In genomic region chr6:44201638-44202303, GRCh38 we compare ENCODE assay signal across 21 cellular contexts. TPM values are rescaled to one million over a fixed set of nuclear protein-coding genes. Genes with fewer than 3 reads are reported as not detected.
A peak's percentile ranks its signal among the peaks of the same experiment; 100 is the strongest.
DNase-seq lines count a peak whose midpoint lies in the region; ATAC-seq, FAIRE-seq and TF ChIP-seq lines count a peak whose summit lies in the region.
"Had no signal": no experiment of that assay in that cellular context is flagged by ENCODE, and none has a peak within 500 bp of the region (broad histone marks: within the 10 kb centered on the region; RNA-seq: fewer than 3 reads in every experiment).

No MANE protein-coding gene starts in this region.

- H3K56ac ChIP-seq in H1 (replicated peaks; ENCODE audit: insufficient read length, low read depth, low read length), result peak overlapping the region; percentile 17

- ATAC-seq in stimulated activated naive B cell treated with anti-CD40 and anti-IgM and Interleukin-4, amounts not matched to agents 10 μg/mL and 1 μg/mL and 100 μg/mL, for 72 hours (replicated peaks), result no peak
- no peak for ATAC-seq in HG02610 (IDR thresholded peaks at IDR 0.05; ENCODE audit: unreplicated experiment)

- dilution Hi-C loops in keratinocyte (cut with MboI; ENCODE audit: extremely low pct_ligation_motif_present, low sequenced_read_pairs), result no loop called here

- H4K91ac ChIP-seq in H1 (replicated peaks; ENCODE audit: insufficient read length, low read length), result peak overlapping the region; percentile 98

- H3K4me3 ChIP-seq in HUES64 (ENCODE audit: low read length) (no peak overlapping the region), H1 (ENCODE audit: extremely low read depth in 1 of 4, insufficient read depth in 2 of 4, low read depth in 3 of 4, low read length in 4 of 4) (no peak overlapping the region; a peak in 1 of 8 replicates), keratinocyte (ENCODE audit: control insufficient read depth in 2 of 3, extremely low read depth in 1 of 3, insufficient read depth in 2 of 3, low read depth in 1 of 3, low read length in 3 of 3) (peak overlapping the region in 2 of 3 experiments; percentile 17 to 30)
- H3K4me3 ChIP-seq: body of pancreas, HAP-1, Peyer's patch, spleen had no signal

- no peak overlapping the region for H3K23ac ChIP-seq in H1 (ENCODE audit: insufficient read length)

- CTCF ChIA-PET in H1 (lab: Charles Lee; ENCODE audit: partially characterized antibody), result interaction anchor here (0.8 to 3.5 kb wide), 11 partner anchors 9 to 46 kb away, joined by 3 to 21 read pairs (median 9); partner anchors contain the start of gene SLC29A1

- peak overlapping the region; percentile 99 for H2BK5ac ChIP-seq in H1 (ENCODE audit: low read depth, low read length)

- peak overlapping the region in 1 of 2 experiments; percentile 55; a peak in 2 of 4 replicates for H3K4me2 ChIP-seq in H1 (ENCODE audit: insufficient read depth in 1 of 2, low read depth in 2 of 2, low read length in 2 of 2)
- peak overlapping the region; percentile 73 for H3K4me2 ChIP-seq in keratinocyte (ENCODE audit: control insufficient read depth, extremely low read depth, insufficient read depth, low read depth, low read length)

- H3K14ac ChIP-seq in H1 (ENCODE audit: insufficient read length), result no peak overlapping the region

- H3K18ac ChIP-seq in H1 (ENCODE audit: extremely low read depth, low read length), result peak overlapping the region; percentile 76

- H3K36me3 Mint-ChIP-seq in stimulated activated naive B cell treated with anti-CD40 and anti-IgM and Interleukin-4, amounts not matched to agents 10 μg/mL and 1 μg/mL and 100 μg/mL, for 72 hours, result no peaks in the 10 kb centered on the region
- H3K36me3 Mint-ChIP-seq in nephron progenitor cell (ENCODE audit: low read depth), result no peaks in the 10 kb centered on the region
- H3K36me3 Mint-ChIP-seq: immature natural killer cell, mesothelial cell of epicardium had no signal

- no peak overlapping the region for H3K4me3 Mint-ChIP-seq in stimulated activated naive B cell treated with anti-CD40 and anti-IgM and Interleukin-4, amounts not matched to agents 10 μg/mL and 1 μg/mL and 100 μg/mL, for 72 hours
- no peak overlapping the region for H3K4me3 Mint-ChIP-seq in nephron progenitor cell
- H3K4me3 Mint-ChIP-seq: immature natural killer cell; mesothelial cell of epicardium; stimulated activated naive CD8-positive, alpha-beta T cell treated with anti-CD3 and anti-CD28 coated beads, Interleukin-15, Interleukin-2, amounts not matched to agents 100 ng/mL and 50 ng/mL, for 24 hours had no signal

- H3K27ac ChIP-seq in HUES64 (ENCODE audit: low read depth, low read length) (peak overlapping the region; percentile 92), H1 (ENCODE audit: low read depth, low read length) (peak overlapping the region; percentile 93), keratinocyte (ENCODE audit: control insufficient read depth, insufficient read depth, low read length) (peak overlapping the region; percentile 65)
- H3K27ac ChIP-seq: C4-2B, Peyer's patch, spleen had no signal

- POLR2A ChIA-PET in H1 (lab: Charles Lee; ENCODE audit: partially characterized antibody), result interaction anchor here (0.8 to 6.2 kb wide), 14 partner anchors 10 to 55 kb away, joined by 3 to 60 read pairs (median 6); partner anchors contain the start of genes HSP90AB1, MYMX, SLC29A1 and SLC35B2

- H2BK12ac ChIP-seq in H1 (ENCODE audit: low read depth, low read length), result peak overlapping the region; percentile 100

- TF ChIP-seq CTCF in H1 (IDR thresholded peaks at IDR 0.05; ENCODE audit: control extremely low read depth in 1 of 3, insufficient read depth in 1 of 3, low read depth in 1 of 3, low read length in 3 of 3) (no peak), keratinocyte (optimal IDR thresholded peaks at IDR 0.05 in 1 of 3, IDR thresholded peaks at IDR 0.05 in 1 of 3, conservative IDR thresholded peaks at IDR 0.05 in 1 of 3; ENCODE audit: extremely low read depth in 1 of 3, insufficient read depth in 2 of 3, low read length in 3 of 3) (no peak), nephron progenitor cell (IDR thresholded peaks at IDR 0.05) (no peak)

- H2AK5ac ChIP-seq in H1 (ENCODE audit: low read depth, low read length), result peak overlapping the region; percentile 26; the same call in 1 of the 2 replicates

- TF ChIP-seq EP300 in H1 (IDR thresholded peaks at IDR 0.05; ENCODE audit: borderline replicate concordance in 1 of 2, low read depth in 2 of 2, low read length in 2 of 2), result no peak

- H3K9ac ChIP-seq in HUES64 (ENCODE audit: low read depth, low read length), result peak overlapping the region; percentile 63
- no peak overlapping the region for H3K9ac ChIP-seq in H1 (replicated peaks in 1 of 4; ENCODE audit: extremely low read depth in 1 of 4, low read depth in 3 of 4, low read length in 3 of 4)
- H3K9ac ChIP-seq in keratinocyte (ENCODE audit: control insufficient read depth, extremely low read depth, insufficient read depth, low read length), result peak overlapping the region; percentile 50

- no peaks in the 10 kb centered on the region for H3K9me1 ChIP-seq in keratinocyte (ENCODE audit: control insufficient read depth, extremely low read depth, insufficient read depth, low read length)

- no peak for TF ChIP-seq POLR2A in H1 (IDR thresholded peaks at IDR 0.05; ENCODE audit: control extremely low read depth in 1 of 2, low read depth in 2 of 2, low read length in 2 of 2)

- no peaks in the 10 kb centered on the region for H3K36me3 ChIP-seq in HUES64 (ENCODE audit: insufficient read depth, low read length)
- no peaks in the 10 kb centered on the region for H3K36me3 ChIP-seq in H1 (ENCODE audit: control insufficient read depth in 2 of 4, insufficient read depth in 4 of 4, low read length in 3 of 4)
- H3K36me3 ChIP-seq in keratinocyte (ENCODE audit: control insufficient read depth in 2 of 2, extremely low read depth in 1 of 2, insufficient read depth in 2 of 2, low read length in 2 of 2), result no peaks in the 10 kb centered on the region
- H3K36me3 ChIP-seq: HAP-1, Peyer's patch, spleen had no signal

- H3K23me2 ChIP-seq in H1 (ENCODE audit: low read depth, low read length), result no peaks in the 10 kb centered on the region; the same call in 1 of the 2 replicates

- no peaks in the 10 kb centered on the region for H3K79me2 ChIP-seq in H1 (ENCODE audit: control insufficient read depth in 1 of 2, insufficient read depth in 2 of 2, low read length in 2 of 2)
- no peaks in the 10 kb centered on the region for H3K79me2 ChIP-seq in keratinocyte (ENCODE audit: control insufficient read depth, insufficient read depth, low read length)

- H4K20me1 ChIP-seq in H1 (replicated peaks in 1 of 2; ENCODE audit: control insufficient read depth in 1 of 2, insufficient read depth in 2 of 2, low read length in 2 of 2) (no peaks in the 10 kb centered on the region), keratinocyte (ENCODE audit: control insufficient read depth, extremely low read depth, insufficient read depth, low read length) (no peaks in the 10 kb centered on the region)

- 0 out of 2 replicates have a peak overlapping the region, but pooled peaks have one; percentile 36 for H2BK15ac ChIP-seq in H1 (ENCODE audit: low read length)

- H4K8ac ChIP-seq in H1 (ENCODE audit: extremely low read depth, insufficient read depth, low read length), result peak overlapping the region; percentile 42; the same call in 1 of the 2 replicates

- H3K4ac ChIP-seq in H1 (replicated peaks; ENCODE audit: insufficient read length, low read depth, low read length), result peak overlapping the region; percentile 80

- H3K9me3 Mint-ChIP-seq in stimulated activated naive B cell treated with anti-CD40 and anti-IgM and Interleukin-4, amounts not matched to agents 10 μg/mL and 1 μg/mL and 100 μg/mL, for 72 hours, result no peaks in the 10 kb centered on the region
- no peaks in the 10 kb centered on the region for H3K9me3 Mint-ChIP-seq in nephron progenitor cell
- H3K9me3 Mint-ChIP-seq: immature natural killer cell; mesothelial cell of epicardium; stimulated activated naive CD8-positive, alpha-beta T cell treated with anti-CD3 and anti-CD28 coated beads, Interleukin-15, Interleukin-2, amounts not matched to agents 100 ng/mL and 50 ng/mL, for 24 hours had no signal

- peak overlapping the region; percentile 98 for H2BK20ac ChIP-seq in H1 (ENCODE audit: low read length)

- H3K4me1 ChIP-seq in HUES64 (ENCODE audit: insufficient read depth, low read length) (peaks cover 44% of the 10 kb centered on the region), H1 (replicated peaks in 1 of 4; ENCODE audit: control insufficient read depth in 3 of 4, insufficient read depth in 4 of 4, low read length in 3 of 4) (peaks cover 20 to 30% (median 28%) of the 10 kb centered on the region in 4 experiments), keratinocyte (ENCODE audit: control insufficient read depth, extremely low read depth, insufficient read depth, low read length) (peaks cover 35% of the 10 kb centered on the region)
- H3K4me1 ChIP-seq: Peyer's patch, spleen had no signal

- H3K27me3 ChIP-seq in HUES64 (ENCODE audit: insufficient read depth, low read length) (no peaks in the 10 kb centered on the region), H1 (replicated peaks in 1 of 4; ENCODE audit: control insufficient read depth in 3 of 4, extremely low read depth in 1 of 4, insufficient read depth in 3 of 4, low read length in 3 of 4) (no peaks in the 10 kb centered on the region), keratinocyte (ENCODE audit: control insufficient read depth, extremely low read depth, insufficient read depth, low read length) (no peaks in the 10 kb centered on the region)
- H3K27me3 ChIP-seq: body of pancreas, Peyer's patch, spleen had no signal

- H3K9me3 ChIP-seq in HUES64 (ENCODE audit: insufficient read depth, low read depth, low read length) (no peaks in the 10 kb centered on the region), H1 (ENCODE audit: insufficient read depth in 2 of 2, low read depth in 1 of 2, low read length in 1 of 2) (no peaks in the 10 kb centered on the region), keratinocyte (ENCODE audit: control insufficient read depth, low read depth, low read length) (no peaks in the 10 kb centered on the region)
- H3K9me3 ChIP-seq: body of pancreas, HAP-1, Peyer's patch, spleen had no signal

- peaks cover 8 to 17% of the 10 kb centered on the region in 2 donors for H3K27me3 Mint-ChIP-seq in stimulated activated naive B cell treated with anti-CD40 and anti-IgM and Interleukin-4, amounts not matched to agents 10 μg/mL and 1 μg/mL and 100 μg/mL, for 72 hours
- peaks cover 11% of the 10 kb centered on the region for H3K27me3 Mint-ChIP-seq in nephron progenitor cell (ENCODE audit: low read depth, poor library complexity)

- 87% methylated on average over 11 of the region's 11 CpGs for WGBS in HUES64
- WGBS in H1 (ENCODE audit: extremely low coverage in 1 of 2, insufficient coverage in 1 of 2, insufficient read length in 1 of 2, insufficient replicate concordance in 2 of 2, low coverage in 1 of 2, low lambda C conversion rate in 2 of 2, missing lambda C conversion rate in 1 of 2), 2 experiments, result 87% methylated on average over 11 of the region's 11 CpGs; no CpG with 5 or more reads in 1 of the 2 experiments

- peaks cover 0 to 2% of the 10 kb centered on the region in 2 donors for H3K4me1 Mint-ChIP-seq in stimulated activated naive B cell treated with anti-CD40 and anti-IgM and Interleukin-4, amounts not matched to agents 10 μg/mL and 1 μg/mL and 100 μg/mL, for 72 hours
- peaks cover 45% of the 10 kb centered on the region for H3K4me1 Mint-ChIP-seq in nephron progenitor cell
- H3K4me1 Mint-ChIP-seq: immature natural killer cell had no signal

- H3K27ac Mint-ChIP-seq in stimulated activated naive B cell treated with anti-CD40 and anti-IgM and Interleukin-4, amounts not matched to agents 10 μg/mL and 1 μg/mL and 100 μg/mL, for 72 hours, result peak overlapping the region; percentile 39
- H3K27ac Mint-ChIP-seq in nephron progenitor cell, result no peak overlapping the region
- H3K27ac Mint-ChIP-seq: immature natural killer cell; mesothelial cell of epicardium; stimulated activated naive CD8-positive, alpha-beta T cell treated with anti-CD3 and anti-CD28 coated beads, Interleukin-15, Interleukin-2, amounts not matched to agents 100 ng/mL and 50 ng/mL, for 24 hours had no signal

- FAIRE-seq in H1 (lab: Jason Lieb, UNC) (no peak), keratinocyte (lab: Jason Lieb, UNC) (peak; percentile 87)

- DNase-seq in H1 (ENCODE audit: low read depth in 1 of 2, low spot score in 2 of 2) (no peak), keratinocyte (ENCODE audit: low read depth, low spot score) (no peak), RPMI8226 (no peak), nephron progenitor cell (no peak), NOMO-1 treated with dmso at 0.1 percent for 144 hours (lab: John Stamatoyannopoulos, UW; ENCODE audit: unreplicated experiment) (no peak)
- no peak for DNase-seq in stimulated activated naive B cell treated with anti-CD40 and anti-IgM and Interleukin-4, amounts not matched to agents 10 μg/mL and 1 μg/mL and 100 μg/mL, for 72 hours
- DNase-seq: activated CD8-positive, alpha-beta memory T cell treated with anti-CD3 and anti-CD28 coated beads, Interleukin-2, amount 50 U/mL, for 4 hours; activated naive CD4-positive, alpha-beta T cell treated with anti-CD3 and anti-CD28 coated beads, Interleukin-2, amount 50 U/mL, for 16 hours; immature natural killer cell; NCI-H1436 treated with DMSO at 0.1 percent for 48 hours; NCI-H526; spleen; T-helper 2 cell had no signal

- H2AFZ ChIP-seq in H1 (ENCODE audit: low read length) (no peak overlapping the region), keratinocyte (ENCODE audit: control insufficient read depth, low read length) (peak overlapping the region; percentile 35)

- no peak for TF ChIP-seq RAD21 in H1 (IDR thresholded peaks at IDR 0.05 in 1 of 2, conservative IDR thresholded peaks at IDR 0.05 in 1 of 2; ENCODE audit: low read depth in 2 of 2, low read length in 2 of 2)

- peak overlapping the region; percentile 84 for H2BK120ac ChIP-seq in H1 (replicated peaks; ENCODE audit: low read depth, low read length)

- peak overlapping the region; percentile 64 for H4K5ac ChIP-seq in H1 (ENCODE audit: insufficient read length, low read depth, low read length)

- H3K79me1 ChIP-seq in H1 (ENCODE audit: low read depth, low read length), result no peaks in the 10 kb centered on the region

RNA-seq across cellular contexts. Expression of gene MYMX, which starts 15.0 kb away (rescaled TPM):
- 3.7 TPM for polyA plus RNA-seq in HUES64 (2013, experiment 1 of 2)
- polyA plus RNA-seq in HUES64 (2013, experiment 2 of 2), result 3.9 TPM
- 4.7 and 5.2 TPM in 2 replicates for total RNA-seq in H1 (2021; fragmentation: NEBNext Ultra II Directional; extraction: Animal tissue kit (Norgen Biotek cat#: 25700))
- 5.3 and 6.9 TPM in 2 replicates for polyA plus RNA-seq in H1 (2011; rRNA removed)
- 6.9 TPM for polyA plus RNA-seq in H1 (2011; cell fraction: cytosol; rRNA removed)
- 8.2 TPM for polyA plus RNA-seq in H1 (2011; cell fraction: nucleus; rRNA removed)
- 7.5 to 8.9 TPM (median 7.9 TPM) in 4 replicates for polyA plus RNA-seq in H1 (2012, experiment 1 of 2)
- polyA plus RNA-seq in H1 (2012, experiment 2 of 2), result 9.3 TPM
- 10.1 TPM for polyA plus RNA-seq in H1 (2013, experiment 1 of 2)
- polyA plus RNA-seq in H1 (2013, experiment 2 of 2), result 10.6 TPM
- 3.2 and 3.8 TPM in 2 replicates for polyA minus RNA-seq in H1 (2011; rRNA and poly(A)+ RNA removed)
- 5.0 TPM for polyA minus RNA-seq in H1 (2011; cell fraction: cytosol; rRNA and poly(A)+ RNA removed)
- 5.1 TPM for polyA minus RNA-seq in H1 (2011; cell fraction: nucleus; rRNA and poly(A)+ RNA removed)
- 0.09 TPM in 1 of 3 replicates, not detected in the others for polyA plus RNA-seq in keratinocyte
- not detected for polyA plus RNA-seq in keratinocyte (2011; ENCODE audit: low read depth)
- 0.19 TPM in 1 of 2 replicates, not detected in the other for polyA plus RNA-seq in keratinocyte (2011; cell fraction: cytosol; rRNA removed)
- polyA plus RNA-seq in keratinocyte (2011; cell fraction: nucleus; rRNA removed), result not detected in 2 replicates
- not detected in 2 replicates for polyA plus RNA-seq in keratinocyte (2012; ENCODE audit: low replicate concordance)
- polyA minus RNA-seq in keratinocyte, result not detected in 3 replicates
- polyA minus RNA-seq in keratinocyte (2011; cell fraction: cytosol; rRNA and poly(A)+ RNA removed), result not detected
- polyA minus RNA-seq in keratinocyte (2011; cell fraction: nucleus; rRNA and poly(A)+ RNA removed), result not detected in 2 replicates
- total RNA-seq: mesothelial cell of epicardium, Peyer's patch had no signal
- polyA plus RNA-seq: immature natural killer cell had no signal

RNA-seq across cellular contexts. Expression of gene SLC29A1, which starts 21.6 kb away (rescaled TPM):
- 140 TPM for polyA plus RNA-seq in HUES64 (2013, experiment 1 of 2)
- 142 TPM for polyA plus RNA-seq in HUES64 (2013, experiment 2 of 2)
- total RNA-seq in H1 (2021; fragmentation: NEBNext Ultra II Directional; extraction: Animal tissue kit (Norgen Biotek cat#: 25700)), result 187 and 196 TPM in 2 replicates
- polyA plus RNA-seq in H1 (2011; rRNA removed) (558 and 626 TPM in 2 replicates), keratinocyte (51.0 to 69.8 TPM (median 55.3 TPM) in 3 replicates)
- 409 TPM for polyA plus RNA-seq in H1 (2011; cell fraction: cytosol; rRNA removed)
- 636 TPM for polyA plus RNA-seq in H1 (2011; cell fraction: nucleus; rRNA removed)
- polyA plus RNA-seq in H1 (2012, experiment 1 of 2), result 210 to 268 TPM (median 256 TPM) in 4 replicates
- polyA plus RNA-seq in H1 (2012, experiment 2 of 2), result 267 TPM
- 396 TPM for polyA plus RNA-seq in H1 (2013, experiment 1 of 2)
- polyA plus RNA-seq in H1 (2013, experiment 2 of 2), result 418 TPM
- polyA minus RNA-seq in H1 (2011; rRNA and poly(A)+ RNA removed), result 456 and 664 TPM in 2 replicates
- 124 TPM for polyA minus RNA-seq in H1 (2011; cell fraction: cytosol; rRNA and poly(A)+ RNA removed)
- polyA minus RNA-seq in H1 (2011; cell fraction: nucleus; rRNA and poly(A)+ RNA removed), result 168 TPM
- 5.1 TPM for polyA plus RNA-seq in keratinocyte (2011; ENCODE audit: low read depth)
- polyA plus RNA-seq in keratinocyte (2011; cell fraction: cytosol; rRNA removed), result 29.3 and 31.8 TPM in 2 replicates
- 81.3 and 83.5 TPM in 2 replicates for polyA plus RNA-seq in keratinocyte (2011; cell fraction: nucleus; rRNA removed)
- 21.2 and 44.8 TPM in 2 replicates for polyA plus RNA-seq in keratinocyte (2012; ENCODE audit: low replicate concordance)
- 78.3 to 107 TPM (median 93.2 TPM) in 3 replicates for polyA minus RNA-seq in keratinocyte
- polyA minus RNA-seq in keratinocyte (2011; cell fraction: cytosol; rRNA and poly(A)+ RNA removed), result 54.3 TPM
- 31.4 and 37.5 TPM in 2 replicates for polyA minus RNA-seq in keratinocyte (2011; cell fraction: nucleus; rRNA and poly(A)+ RNA removed)

RNA-seq across cellular contexts. Expression of gene CAPN11, which starts 43.2 kb away (rescaled TPM):
- polyA plus RNA-seq in HUES64 (2013, experiment 1 of 2), result 0.60 TPM
- 0.70 TPM for polyA plus RNA-seq in HUES64 (2013, experiment 2 of 2)
- 0.97 and 1.2 TPM in 2 replicates for total RNA-seq in H1 (2021; fragmentation: NEBNext Ultra II Directional; extraction: Animal tissue kit (Norgen Biotek cat#: 25700))
- polyA plus RNA-seq in H1 (2011; rRNA removed) (0.95 and 1.8 TPM in 2 replicates), keratinocyte (0.04 TPM in 1 of 3 replicates, not detected in the others)
- polyA plus RNA-seq in H1 (2011; cell fraction: cytosol; rRNA removed), result 1.4 TPM
- 7.7 TPM for polyA plus RNA-seq in H1 (2011; cell fraction: nucleus; rRNA removed)
- 1.0 to 1.9 TPM (median 1.2 TPM) in 4 replicates for polyA plus RNA-seq in H1 (2012, experiment 1 of 2)
- 0.92 TPM for polyA plus RNA-seq in H1 (2012, experiment 2 of 2)
- 1.2 TPM for polyA plus RNA-seq in H1 (2013, experiment 1 of 2)
- 0.99 TPM for polyA plus RNA-seq in H1 (2013, experiment 2 of 2)
- polyA minus RNA-seq in H1 (2011; rRNA and poly(A)+ RNA removed), result 1.0 and 1.2 TPM in 2 replicates
- polyA minus RNA-seq in H1 (2011; cell fraction: cytosol; rRNA and poly(A)+ RNA removed), result 1.2 TPM
- 1.3 TPM for polyA minus RNA-seq in H1 (2011; cell fraction: nucleus; rRNA and poly(A)+ RNA removed)
- not detected for polyA plus RNA-seq in keratinocyte (2011; ENCODE audit: low read depth)
- polyA plus RNA-seq in keratinocyte (2011; cell fraction: cytosol; rRNA removed), result not detected in 2 replicates
- 0.05 TPM in 1 of 2 replicates, not detected in the other for polyA plus RNA-seq in keratinocyte (2011; cell fraction: nucleus; rRNA removed)
- 0.05 TPM in 1 of 2 replicates, not detected in the other for polyA plus RNA-seq in keratinocyte (2012; ENCODE audit: low replicate concordance)
- polyA minus RNA-seq in keratinocyte, result not detected in 3 replicates
- not detected for polyA minus RNA-seq in keratinocyte (2011; cell fraction: cytosol; rRNA and poly(A)+ RNA removed)
- not detected in 2 replicates for polyA minus RNA-seq in keratinocyte (2011; cell fraction: nucleus; rRNA and poly(A)+ RNA removed)
- total RNA-seq: mesothelial cell of epicardium had no signal

RNA-seq across cellular contexts. Expression of gene HSP90AB1, which starts 45.1 kb away (rescaled TPM):
- 1,640 TPM for polyA plus RNA-seq in HUES64 (2013, experiment 1 of 2)
- 1,626 TPM for polyA plus RNA-seq in HUES64 (2013, experiment 2 of 2)
- 2,224 and 2,297 TPM in 2 replicates for total RNA-seq in H1 (2021; fragmentation: NEBNext Ultra II Directional; extraction: Animal tissue kit (Norgen Biotek cat#: 25700))
- polyA plus RNA-seq in H1 (2011; rRNA removed) (1,244 and 1,564 TPM in 2 replicates), keratinocyte (653 to 1,215 TPM (median 1,089 TPM) in 3 replicates)
- polyA plus RNA-seq in H1 (2011; cell fraction: cytosol; rRNA removed), result 1,987 TPM
- 1,165 TPM for polyA plus RNA-seq in H1 (2011; cell fraction: nucleus; rRNA removed)
- polyA plus RNA-seq in H1 (2012, experiment 1 of 2), result 2,191 to 2,644 TPM (median 2,404 TPM) in 4 replicates
- 384 TPM for polyA plus RNA-seq in H1 (2012, experiment 2 of 2)
- 1,706 TPM for polyA plus RNA-seq in H1 (2013, experiment 1 of 2)
- 1,654 TPM for polyA plus RNA-seq in H1 (2013, experiment 2 of 2)
- polyA minus RNA-seq in H1 (2011; rRNA and poly(A)+ RNA removed), result 1,724 and 1,899 TPM in 2 replicates
- polyA minus RNA-seq in H1 (2011; cell fraction: cytosol; rRNA and poly(A)+ RNA removed), result 850 TPM
- 610 TPM for polyA minus RNA-seq in H1 (2011; cell fraction: nucleus; rRNA and poly(A)+ RNA removed)
- polyA plus RNA-seq in keratinocyte (2011; ENCODE audit: low read depth), result 852 TPM
- polyA plus RNA-seq in keratinocyte (2011; cell fraction: cytosol; rRNA removed), result 773 and 930 TPM in 2 replicates
- 1,009 and 1,163 TPM in 2 replicates for polyA plus RNA-seq in keratinocyte (2011; cell fraction: nucleus; rRNA removed)
- polyA plus RNA-seq in keratinocyte (2012; ENCODE audit: low replicate concordance), result 801 and 914 TPM in 2 replicates
- 444 to 942 TPM (median 851 TPM) in 3 replicates for polyA minus RNA-seq in keratinocyte
- polyA minus RNA-seq in keratinocyte (2011; cell fraction: cytosol; rRNA and poly(A)+ RNA removed), result 482 TPM
- 369 and 581 TPM in 2 replicates for polyA minus RNA-seq in keratinocyte (2011; cell fraction: nucleus; rRNA and poly(A)+ RNA removed)

RNA-seq across cellular contexts. Expression of gene SLC35B2, which starts 55.6 kb away (rescaled TPM):
- 30.4 TPM for polyA plus RNA-seq in HUES64 (2013, experiment 1 of 2)
- polyA plus RNA-seq in HUES64 (2013, experiment 2 of 2), result 35.2 TPM
- total RNA-seq in H1 (2021; fragmentation: NEBNext Ultra II Directional; extraction: Animal tissue kit (Norgen Biotek cat#: 25700)), result 29.5 and 32.3 TPM in 2 replicates
- polyA plus RNA-seq in H1 (2011; rRNA removed), result 65.0 and 73.7 TPM in 2 replicates
- 49.6 TPM for polyA plus RNA-seq in H1 (2011; cell fraction: cytosol; rRNA removed)
- 90.4 TPM for polyA plus RNA-seq in H1 (2011; cell fraction: nucleus; rRNA removed)
- 26.2 to 41.2 TPM (median 36.7 TPM) in 4 replicates for polyA plus RNA-seq in H1 (2012, experiment 1 of 2)
- polyA plus RNA-seq in H1 (2012, experiment 2 of 2), result 48.9 TPM
- 43.7 TPM for polyA plus RNA-seq in H1 (2013, experiment 1 of 2)
- polyA plus RNA-seq in H1 (2013, experiment 2 of 2), result 43.6 TPM
- 48.1 and 49.1 TPM in 2 replicates for polyA minus RNA-seq in H1 (2011; rRNA and poly(A)+ RNA removed)
- polyA minus RNA-seq in H1 (2011; cell fraction: cytosol; rRNA and poly(A)+ RNA removed), result 21.4 TPM
- 25.3 TPM for polyA minus RNA-seq in H1 (2011; cell fraction: nucleus; rRNA and poly(A)+ RNA removed)
- polyA plus RNA-seq in keratinocyte, result 69.9 to 118 TPM (median 103 TPM) in 3 replicates
- polyA plus RNA-seq in keratinocyte (2011; ENCODE audit: low read depth), result 11.2 TPM
- polyA plus RNA-seq in keratinocyte (2011; cell fraction: cytosol; rRNA removed), result 59.9 and 66.5 TPM in 2 replicates
- 122 and 149 TPM in 2 replicates for polyA plus RNA-seq in keratinocyte (2011; cell fraction: nucleus; rRNA removed)
- polyA plus RNA-seq in keratinocyte (2012; ENCODE audit: low replicate concordance), result 43.9 and 70.5 TPM in 2 replicates
- polyA minus RNA-seq in keratinocyte, result 66.7 to 107 TPM (median 100 TPM) in 3 replicates
- 81.3 TPM for polyA minus RNA-seq in keratinocyte (2011; cell fraction: cytosol; rRNA and poly(A)+ RNA removed)
- polyA minus RNA-seq in keratinocyte (2011; cell fraction: nucleus; rRNA and poly(A)+ RNA removed), result 64.0 and 74.9 TPM in 2 replicates

Comparison
In these comparisons a context has a peak if more than half of its experiments do, and no peak if none do; other contexts are left out.
1. H3K4me3 ChIP-seq: peak in keratinocyte (2 of 3); none in HUES64 (single experiment) and H1 (0 of 4).
2. H3K9ac ChIP-seq: peak in HUES64 (single experiment) and keratinocyte (single experiment); none in H1 (0 of 4).
3. Peak in every context shown above with its lines, with median percentiles within 50 percentile points of each other: H3K27ac ChIP-seq.